ENCODE assay signal across 9 cellular contexts in the genomic region with DNA sequence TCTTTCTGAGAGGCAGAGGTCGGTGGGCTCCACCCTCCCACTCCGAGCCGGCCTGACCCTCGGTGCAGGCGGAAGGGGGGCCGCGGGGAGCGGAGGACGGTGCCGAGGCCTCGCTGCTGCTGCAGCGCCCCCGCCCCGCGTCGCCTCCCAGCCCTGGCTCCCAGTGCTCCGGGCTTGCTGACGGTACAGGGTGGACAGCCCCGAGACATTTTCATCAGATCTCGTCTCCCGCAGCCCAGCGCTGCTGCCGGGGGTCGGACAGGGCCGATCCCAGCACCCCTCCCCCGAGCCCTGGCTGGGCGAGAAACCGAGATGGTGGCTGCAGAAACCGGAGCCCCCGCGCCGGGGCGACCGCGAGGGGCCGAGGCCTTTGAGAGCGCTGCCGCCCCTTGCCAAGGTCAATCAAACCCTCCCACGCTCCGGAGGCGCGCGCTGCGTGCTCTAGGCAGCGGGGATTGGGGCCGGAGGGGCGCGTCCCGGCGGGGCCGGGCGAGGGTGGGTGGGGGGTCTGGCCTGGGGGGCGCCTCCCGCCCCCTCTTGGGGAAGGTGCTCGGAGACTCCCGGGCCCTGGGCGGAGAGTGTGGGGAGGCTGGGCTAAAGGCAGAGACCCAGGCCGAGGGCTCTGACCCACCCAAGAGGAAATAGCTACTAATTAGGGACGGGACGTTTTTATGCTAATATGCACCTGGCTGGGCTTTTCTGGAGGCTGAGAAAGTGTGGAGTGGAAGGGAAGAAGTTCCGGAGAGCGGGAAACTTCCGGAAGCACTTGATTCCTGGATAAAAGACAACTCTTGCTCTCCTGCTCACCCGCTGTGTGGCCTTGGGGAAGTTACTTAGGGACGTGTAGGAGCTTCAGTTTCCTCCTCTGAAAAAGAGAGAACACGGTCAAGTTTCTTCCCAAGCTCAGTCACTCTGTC. TPM values are rescaled to one million over a fixed set of nuclear protein-coding genes. Genes with fewer than 3 reads are reported as not detected.
DNase-seq lines count a peak whose midpoint lies in the region; ATAC-seq, FAIRE-seq and TF ChIP-seq lines count a peak whose summit lies in the region.
"Had no signal": no experiment of that assay in that cellular context is flagged by ENCODE, and none has a peak within 500 bp of the region (broad histone marks: within the 10 kb centered on the region; RNA-seq: fewer than 3 reads in every experiment).

No MANE protein-coding gene starts in this region.

- TF ChIP-seq EP300 in neural cell (conservative IDR thresholded peaks at IDR 0.05; ENCODE audit: poor library complexity, severe bottlenecking) = no peak

- H3K36me3 ChIP-seq in BE2C = no peaks in the 10 kb centered on the region
- H3K36me3 ChIP-seq in neural cell (ENCODE audit: insufficient read depth, low read length) = no peaks in the 10 kb centered on the region

- H3K4me3 ChIP-seq in BE2C (ENCODE audit: low read depth, low read length) (no peak overlapping the region; the same call in 1 of the 2 replicates), neural cell (ENCODE audit: low read length) (peak overlapping the region; percentile 53)

- H3K9ac ChIP-seq in neural cell (ENCODE audit: low read length) = peak overlapping the region; percentile 31

- no peaks in the 10 kb centered on the region for H3F3A ChIP-seq in neural cell (ENCODE audit: insufficient read depth, low read length, poor library complexity, severe bottlenecking)

- no peaks in the 10 kb centered on the region for H3K9me3 ChIP-seq in BE2C
- no peaks in the 10 kb centered on the region for H3K9me3 ChIP-seq in neural cell (ENCODE audit: low read length)

- TF ChIP-seq RAD21 in neural cell (conservative IDR thresholded peaks at IDR 0.05) = no peak

- no peak for ATAC-seq in GM18870 (IDR thresholded peaks at IDR 0.05; ENCODE audit: unreplicated experiment)
- no peak for ATAC-seq in HG03280 (IDR thresholded peaks at IDR 0.05; ENCODE audit: unreplicated experiment)
- ATAC-seq: activated CD8-positive, alpha-beta T cell treated with anti-CD3 and anti-CD28 coated beads for 36 hours had no signal

- peaks cover 2% of the 10 kb centered on the region for H3K4me1 ChIP-seq in BE2C

- H3K4me2 ChIP-seq in neural cell (ENCODE audit: low read length) = no peak overlapping the region

- no peaks in the 10 kb centered on the region for H3K27me3 ChIP-seq in BE2C
- peaks cover 51% of the 10 kb centered on the region for H3K27me3 ChIP-seq in neural cell (ENCODE audit: insufficient read depth, low read depth, low read length)

- DNase-seq in BE2C (peak; percentile 51), NCI-H526 treated with DMSO at 0.1 percent for 48 hours (lab: John Stamatoyannopoulos, UW) (peak; percentile 73), frontal cortex (ENCODE audit: low spot score in 2 of 2) (peak; percentile 51 to 64), SKM-1 (lab: John Stamatoyannopoulos, UW; ENCODE audit: unreplicated experiment) (no peak), HK-2 (ENCODE audit: unreplicated experiment) (no peak)
- DNase-seq: activated CD8-positive, alpha-beta T cell treated with anti-CD3 and anti-CD28 coated beads for 36 hours had no signal

- no peak for FAIRE-seq in frontal cortex (lab: Jason Lieb, UNC)

- no peaks in the 10 kb centered on the region for H3K9me2 ChIP-seq in neural cell (ENCODE audit: insufficient read depth, low read length)

- no peak overlapping the region for H3K27ac ChIP-seq in neural cell (ENCODE audit: low read length)

- no peak overlapping the region for H2AFZ ChIP-seq in neural cell (ENCODE audit: low read depth, low read length)

- no peaks in the 10 kb centered on the region for H3K79me2 ChIP-seq in neural cell (replicated peaks; ENCODE audit: insufficient read depth, low read length)

- TF ChIP-seq CTCF in BE2C (IDR thresholded peaks at IDR 0.05; ENCODE audit: low read depth, low read length) (no peak), neural cell (IDR thresholded peaks at IDR 0.05; ENCODE audit: poor library complexity, severe bottlenecking) (peak; percentile 29)

- no peaks in the 10 kb centered on the region for H4K20me1 ChIP-seq in neural cell (ENCODE audit: insufficient read depth)

TF ChIP-seq in neural cell, 6 proteins besides CTCF, POLR2A, EP300 and RAD21:
- TF ChIP-seq TAF1 (IDR thresholded peaks at IDR 0.05; ENCODE audit: low read depth) (no peak), SMC3 (conservative IDR thresholded peaks at IDR 0.05; ENCODE audit: poor library complexity) (no peak), POLR2AphosphoS5 (IDR thresholded peaks at IDR 0.05) (no peak), MXI1 (conservative IDR thresholded peaks at IDR 0.05; ENCODE audit: poor library complexity, severe bottlenecking) (no peak), EZH2 (IDR thresholded peaks at IDR 0.05; ENCODE audit: borderline replicate concordance, insufficient read depth, low read length, poor library complexity, severe bottlenecking) (no peak)
- TF ChIP-seq, protein P1, sequence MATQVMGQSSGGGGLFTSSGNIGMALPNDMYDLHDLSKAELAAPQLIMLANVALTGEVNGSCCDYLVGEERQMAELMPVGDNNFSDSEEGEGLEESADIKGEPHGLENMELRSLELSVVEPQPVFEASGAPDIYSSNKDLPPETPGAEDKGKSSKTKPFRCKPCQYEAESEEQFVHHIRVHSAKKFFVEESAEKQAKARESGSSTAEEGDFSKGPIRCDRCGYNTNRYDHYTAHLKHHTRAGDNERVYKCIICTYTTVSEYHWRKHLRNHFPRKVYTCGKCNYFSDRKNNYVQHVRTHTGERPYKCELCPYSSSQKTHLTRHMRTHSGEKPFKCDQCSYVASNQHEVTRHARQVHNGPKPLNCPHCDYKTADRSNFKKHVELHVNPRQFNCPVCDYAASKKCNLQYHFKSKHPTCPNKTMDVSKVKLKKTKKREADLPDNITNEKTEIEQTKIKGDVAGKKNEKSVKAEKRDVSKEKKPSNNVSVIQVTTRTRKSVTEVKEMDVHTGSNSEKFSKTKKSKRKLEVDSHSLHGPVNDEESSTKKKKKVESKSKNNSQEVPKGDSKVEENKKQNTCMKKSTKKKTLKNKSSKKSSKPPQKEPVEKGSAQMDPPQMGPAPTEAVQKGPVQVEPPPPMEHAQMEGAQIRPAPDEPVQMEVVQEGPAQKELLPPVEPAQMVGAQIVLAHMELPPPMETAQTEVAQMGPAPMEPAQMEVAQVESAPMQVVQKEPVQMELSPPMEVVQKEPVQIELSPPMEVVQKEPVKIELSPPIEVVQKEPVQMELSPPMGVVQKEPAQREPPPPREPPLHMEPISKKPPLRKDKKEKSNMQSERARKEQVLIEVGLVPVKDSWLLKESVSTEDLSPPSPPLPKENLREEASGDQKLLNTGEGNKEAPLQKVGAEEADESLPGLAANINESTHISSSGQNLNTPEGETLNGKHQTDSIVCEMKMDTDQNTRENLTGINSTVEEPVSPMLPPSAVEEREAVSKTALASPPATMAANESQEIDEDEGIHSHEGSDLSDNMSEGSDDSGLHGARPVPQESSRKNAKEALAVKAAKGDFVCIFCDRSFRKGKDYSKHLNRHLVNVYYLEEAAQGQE (IDR thresholded peaks at IDR 0.05; ENCODE audit: borderline replicate concordance) = no peak
TF ChIP-seq in neural cell: peak in this region for 0.

RNA-seq across cellular contexts. Expression of a gene that starts 42.7 kb away (rescaled TPM):
- polyA plus RNA-seq in BE2C (2012; ENCODE audit: insufficient read depth, insufficient read length, low read depth) = 28.9 TPM
- 5.7 TPM for total RNA-seq in frontal cortex
- polyA plus RNA-seq in neural cell = 4.3 and 5.9 TPM in 2 replicates
- 6.6 and 8.1 TPM in 2 replicates for polyA minus RNA-seq in neural cell

Comparison
In these comparisons a context has a peak if more than half of its experiments do, and no peak if none do; other contexts are left out.
1. DNase-seq: peak in BE2C (single experiment), NCI-H526 treated with DMSO at 0.1 percent for 48 hours (single experiment) and frontal cortex (2 of 2); none in SKM-1 (single experiment) and HK-2 (single experiment).